Comparison of ENCODE assay signal across 8 cellular contexts in the genomic region with DNA sequence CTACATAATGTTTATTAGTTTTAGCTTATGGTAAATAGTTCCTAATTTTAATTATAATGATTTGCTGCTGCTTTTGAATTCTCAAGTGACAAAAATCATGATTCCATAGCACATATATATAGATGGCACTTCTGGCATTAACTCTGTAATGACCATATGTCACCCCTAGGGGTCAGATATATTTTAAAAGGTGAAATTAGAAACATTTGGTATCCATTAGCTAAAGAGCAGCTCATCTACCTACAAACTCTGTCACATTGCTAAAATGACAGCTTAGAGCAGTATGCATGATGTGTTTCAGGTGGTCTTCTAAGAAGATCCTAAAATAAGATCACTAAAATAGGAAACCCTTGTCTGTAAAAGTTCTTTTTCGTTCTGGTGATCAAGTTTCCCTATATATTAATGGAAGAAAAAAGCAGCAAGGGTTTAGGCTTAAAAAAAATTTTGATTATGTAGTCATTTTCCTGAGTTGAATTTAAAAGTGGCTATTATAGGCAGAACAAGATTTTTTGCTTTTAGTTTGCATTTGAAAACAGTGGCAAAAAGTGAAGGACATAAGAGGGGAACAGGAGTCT.
DNase-seq lines count a peak whose midpoint lies in the region; ATAC-seq and TF ChIP-seq lines count a peak whose summit lies in the region.

No MANE protein-coding gene starts in this region.

- intact Hi-C loops in left colon (cut with DNase I, micrococcal nuclease): no loop called here

- no peak overlapping the region for H2AK5ac ChIP-seq in H9 (ENCODE audit: insufficient read length, low read length)

- H2BK12ac ChIP-seq in H9 (ENCODE audit: insufficient read length, low read depth, low read length): no peak overlapping the region

- TF ChIP-seq CTCF in GM13976 (IDR thresholded peaks at IDR 0.05; ENCODE audit: borderline replicate concordance, control extremely low read depth, extremely low read depth, insufficient read depth, missing control alignments) (peak; percentile 24), H9 (conservative IDR thresholded peaks at IDR 0.05) (peak; percentile 71)

- no peak overlapping the region for H3K4ac ChIP-seq in H9 (ENCODE audit: low read depth, low read length)

- H4K5ac ChIP-seq in H9 (ENCODE audit: insufficient read length, low read depth, low read length): no peak overlapping the region

- H3K14ac ChIP-seq in H9 (ENCODE audit: insufficient read depth, low read length): no peak overlapping the region

- no peaks in the 10 kb centered on the region for H3K4me1 ChIP-seq in H9 (ENCODE audit: insufficient read depth, low read length)

- H3K56ac ChIP-seq in H9 (ENCODE audit: insufficient read length, low read depth, low read length): no peak overlapping the region

- H2BK5ac ChIP-seq in H9 (ENCODE audit: insufficient read length, low read length): no peak overlapping the region

- H3K18ac ChIP-seq in H9 (ENCODE audit: insufficient read length, low read depth, low read length): no peak overlapping the region

- H3K27me3 Mint-ChIP-seq in H9 (ENCODE audit: low read depth): no peaks in the 10 kb centered on the region; the same call in 1 of the 2 replicates

- no peak overlapping the region for H3K27ac Mint-ChIP-seq in H9

- no peak overlapping the region for H4K8ac ChIP-seq in H9 (replicated peaks; ENCODE audit: insufficient read length, low read depth, low read length)

- no peak overlapping the region for H2BK20ac ChIP-seq in H9 (ENCODE audit: low read depth, low read length, poor library complexity, severe bottlenecking)

- no peak overlapping the region for H3K4me2 ChIP-seq in H9 (ENCODE audit: insufficient read depth, insufficient read length, low read length)

- H3K79me1 ChIP-seq in H9 (ENCODE audit: insufficient read depth, low read depth, low read length, poor library complexity, severe bottlenecking): no peaks in the 10 kb centered on the region

- no peak overlapping the region for H3K23ac ChIP-seq in H9 (ENCODE audit: insufficient read length, low read depth, low read length)

- no peaks in the 10 kb centered on the region for H3K4me1 Mint-ChIP-seq in H9

- no peaks in the 10 kb centered on the region for H3K36me3 Mint-ChIP-seq in H9 (ENCODE audit: insufficient read depth in 1 of 3, low read depth in 3 of 3)

- H3K27me3 ChIP-seq in H9 (ENCODE audit: insufficient read depth, low read length): no peaks in the 10 kb centered on the region

- DNase-seq in GM13976 (ENCODE audit: low spot score): peak; percentile 3
- no peak for DNase-seq in H9
- DNase-seq in NCI-H748 (lab: John Stamatoyannopoulos, UW; ENCODE audit: unreplicated experiment): peak; percentile 81
- DNase-seq in kidney tubule cell (ENCODE audit: low spot score): peak; percentile 7
- no peak for DNase-seq in ureter (ENCODE audit: low spot score)
- DNase-seq in GM19238 (ENCODE audit: insufficient read length, low spot score): no peak
- no peak for DNase-seq in left colon

- H3K27ac ChIP-seq in H9 (ENCODE audit: insufficient read length, low read depth, low read length): no peak overlapping the region

- no peaks in the 10 kb centered on the region for H4K20me1 ChIP-seq in H9 (ENCODE audit: control insufficient read depth, insufficient read depth, insufficient read length)

- no peak overlapping the region for H3K9ac ChIP-seq in H9 (ENCODE audit: extremely low read depth, insufficient read length, low read length)

- ATAC-seq in left colon (no peak), GM19397 (IDR thresholded peaks at IDR 0.05; ENCODE audit: unreplicated experiment) (no peak)

- no peak overlapping the region for H4K91ac ChIP-seq in H9 (ENCODE audit: insufficient read length, low read depth, low read length)

- no peak overlapping the region for H2BK120ac ChIP-seq in H9 (ENCODE audit: low read depth, low read length, poor library complexity, severe bottlenecking)

- no peak overlapping the region for H2BK15ac ChIP-seq in H9 (ENCODE audit: low read depth, low read length)

- H3K9me3 ChIP-seq in H9 (ENCODE audit: control insufficient read depth, low read depth, low read length): no peaks in the 10 kb centered on the region

- no peaks in the 10 kb centered on the region for H3K23me2 ChIP-seq in H9 (ENCODE audit: insufficient read length, low read depth, low read length, poor library complexity, severe bottlenecking)

- no CpG with 5 or more reads among the region's 1 CpG for WGBS in H9 (ENCODE audit: extremely low coverage, insufficient read length, low lambda C conversion rate)

- no peak overlapping the region for H2AFZ ChIP-seq in H9 (ENCODE audit: low read length)

- H3T11ph ChIP-seq in H9 (ENCODE audit: low read length): no peak overlapping the region

- in situ Hi-C loops in GM13976 (cut with MboI; ENCODE audit: low sequenced_read_pairs, unreplicated experiment): no loop called here

- no peaks in the 10 kb centered on the region for H3K9me3 Mint-ChIP-seq in H9

- H3K4me3 Mint-ChIP-seq in H9: no peak overlapping the region

- no peaks in the 10 kb centered on the region for H3K79me2 ChIP-seq in H9 (ENCODE audit: insufficient read depth, low read length)

Comparison
In these comparisons a context has a peak if more than half of its experiments do, and no peak if none do; other contexts are left out.
1. DNase-seq: peak in GM13976 (single experiment), NCI-H748 (single experiment) and kidney tubule cell (single experiment); none in H9 (single experiment), ureter (single experiment), GM19238 (single experiment) and left colon (0 of 2).